Comparison of ENCODE assay signal across 22 cellular contexts in the genomic region with DNA sequence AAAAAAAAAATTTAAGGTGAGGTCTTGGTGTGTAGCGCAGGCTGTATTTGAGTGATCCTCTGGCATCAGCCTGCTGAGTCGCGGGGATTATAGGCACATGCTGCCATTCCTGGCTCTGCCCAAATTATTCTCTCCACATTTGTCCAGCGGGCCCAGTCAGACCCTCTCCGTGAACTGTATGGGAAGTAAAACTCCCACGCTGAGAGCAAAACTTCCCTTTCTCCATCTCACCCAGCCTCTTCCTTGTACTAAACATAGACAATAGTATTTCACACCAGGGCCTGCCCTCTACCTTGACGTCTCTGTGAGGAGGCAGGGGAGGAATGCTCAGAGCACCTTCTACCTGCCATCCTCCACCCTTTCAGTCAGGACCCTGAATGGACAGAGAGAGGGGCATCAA. TPM values are rescaled to one million over a fixed set of nuclear protein-coding genes. Genes with fewer than 3 reads are reported as not detected.
DNase-seq lines count a peak whose midpoint lies in the region; ATAC-seq and TF ChIP-seq lines count a peak whose summit lies in the region.
"Had no signal": no experiment of that assay in that cellular context is flagged by ENCODE, and none has a peak within 500 bp of the region (broad histone marks: within the 10 kb centered on the region; RNA-seq: fewer than 3 reads in every experiment).

No MANE protein-coding gene starts in this region.

- H3K9me3 ChIP-seq in psoas muscle = no peaks in the 10 kb centered on the region

- ATAC-seq in psoas muscle = no peak
- ATAC-seq in HG02610 (IDR thresholded peaks at IDR 0.05; ENCODE audit: unreplicated experiment) = no peak
- ATAC-seq in HG02840 (IDR thresholded peaks at IDR 0.05; ENCODE audit: low FRiP score, unreplicated experiment) = no peak
- ATAC-seq: PC-3 had no signal

- WGBS in psoas muscle, 3 donors = 59 to 63% (median 60%) methylated on average over 7 of the region's 7 CpGs

- no peak for TF ChIP-seq CTCF in C4-2B (conservative IDR thresholded peaks at IDR 0.05)
- no peak for TF ChIP-seq CTCF in psoas muscle (IDR thresholded peaks at IDR 0.05)

- H3K4me3 ChIP-seq in psoas muscle = no peak overlapping the region

- intact Hi-C loops in psoas muscle (cut with DNase I) = no loop called here

- peaks cover 0 to 23% of the 10 kb centered on the region in 2 donors for H3K36me3 ChIP-seq in psoas muscle (ENCODE audit: insufficient read depth in 1 of 2, low read depth in 1 of 2)

- H3K4me1 ChIP-seq in psoas muscle = peaks cover 19% of the 10 kb centered on the region

- H3K27ac ChIP-seq in C4-2B = peak overlapping the region; percentile 89
- H3K27ac ChIP-seq in angular gyrus (ENCODE audit: low read depth, low read length) = peak overlapping the region; percentile 86
- peak overlapping the region; percentile 54 for H3K27ac ChIP-seq in psoas muscle

- in situ Hi-C loops in KBM-7 (cut with MboI; ENCODE audit: low pct_unique_long_range_greater_than_20kb, low sequenced_read_pairs) = no loop called here

- DNase-seq in KBM-7 (peak; percentile 29), psoas muscle (no peak), kidney tubule cell (ENCODE audit: low spot score) (no peak)
- DNase-seq: ACHN; AML-193; CD4-positive, alpha-beta T cell; EL; IMR-90; Kasumi-1; MM.1S; NCI-H1417 treated with DMSO at 0.1 percent for 48 hours; NCI-H1930; NCI-H446; NCI-H69; PC-3 had no signal

- no peaks in the 10 kb centered on the region for H3K27me3 ChIP-seq in psoas muscle (ENCODE audit: insufficient read depth in 3 of 3, low read length in 2 of 3)

RNA-seq across cellular contexts. Expression of a gene that starts 37.0 kb away (rescaled TPM):
- total RNA-seq in psoas muscle = 100 to 1,000 TPM in 1 of 4 donors, 10 to 100 TPM in 3; 76.1 to 136 (median 88.4) TPM
- polyA plus RNA-seq in psoas muscle = 10 to 100 TPM; 39.6 to 85.2 (median 67.4) TPM

RNA-seq across cellular contexts. Expression of a gene that starts 37.2 kb away (rescaled TPM):
- 1 to 10 TPM; 2.3 to 4.9 (median 3.7) TPM for total RNA-seq in psoas muscle
- polyA plus RNA-seq in psoas muscle = 1 to 10 TPM; 2.6 to 6.8 (median 6.4) TPM

RNA-seq across cellular contexts. Expression of a gene that starts 45.9 kb away (rescaled TPM):
- 10 to 100 TPM in 2 of 4 donors, 1 to 10 TPM in 2; 6.9 to 20.7 (median 9.8) TPM for total RNA-seq in psoas muscle
- 10 to 100 TPM in 2 of 3 donors, 1 to 10 TPM in 1; 6.6 to 17.7 (median 10.7) TPM for polyA plus RNA-seq in psoas muscle
- total RNA-seq: CD4-positive, alpha-beta T cell; HT-29; IMR-90 had no signal

RNA-seq across cellular contexts. Expression of a gene that starts 48.0 kb away (rescaled TPM):
- 10 to 100 TPM in 2 of 4 donors, 1 to 10 TPM in 2; 2.9 to 94.1 (median 17.2) TPM for total RNA-seq in psoas muscle
- 1 to 10 TPM in 2 of 3 donors, under 1 TPM in 1; 0.68 to 7.3 (median 1.5) TPM for polyA plus RNA-seq in psoas muscle
- total RNA-seq: CD4-positive, alpha-beta T cell; H7; HT-29; IMR-90; PC-3; SK-MEL-5 had no signal
- polyA plus RNA-seq: IMR-90 had no signal
